ENCODE assay signal across 10 cellular contexts in the genomic region with DNA sequence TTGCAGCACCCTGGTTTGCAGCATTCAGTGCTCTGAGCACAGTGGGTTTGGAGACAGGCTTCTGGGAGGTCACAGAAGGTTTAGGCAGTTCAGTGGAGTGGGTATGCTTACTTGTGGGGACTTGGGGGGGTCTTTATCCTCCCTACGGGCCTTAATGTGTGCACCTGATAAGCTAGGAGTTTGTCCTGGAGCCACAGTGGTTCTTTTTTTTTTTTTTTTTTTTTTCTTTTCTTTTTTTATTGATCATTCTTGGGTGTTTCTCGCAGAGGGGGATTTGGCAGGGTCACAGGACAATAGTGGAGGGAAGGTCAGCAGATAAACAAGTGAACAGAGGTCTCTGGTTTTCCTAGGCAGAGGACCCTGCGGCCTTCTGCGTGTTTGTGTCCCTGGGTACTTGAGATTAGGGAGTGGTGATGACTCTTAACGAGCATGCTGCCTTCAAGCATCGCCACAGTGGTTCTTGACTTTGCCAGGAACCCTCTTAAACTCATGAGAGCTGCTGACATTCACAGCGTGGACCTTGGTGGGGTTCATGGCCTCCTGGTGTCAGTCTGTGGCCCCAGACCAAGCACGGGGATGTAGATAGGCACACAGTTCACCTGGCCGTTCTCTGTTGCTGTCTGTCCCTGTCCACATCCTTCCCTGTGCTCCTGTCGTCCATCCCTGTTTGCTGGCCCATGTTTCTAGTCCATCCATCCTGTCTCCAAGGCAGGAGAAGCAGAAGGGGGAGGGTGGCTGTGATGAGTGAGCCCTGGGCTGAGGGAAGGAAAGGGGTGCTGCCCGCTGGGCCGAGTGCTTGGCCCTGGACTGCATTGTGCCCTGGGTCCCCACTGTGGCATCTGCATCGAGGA. TPM values are rescaled to one million over a fixed set of nuclear protein-coding genes. Genes with fewer than 3 reads are reported as not detected.
A peak's percentile ranks its signal among the peaks of the same experiment; 100 is the strongest.
DNase-seq lines count a peak whose midpoint lies in the region; ATAC-seq and TF ChIP-seq lines count a peak whose summit lies in the region.
"Had no signal": no experiment of that assay in that cellular context is flagged by ENCODE, and none has a peak within 500 bp of the region (broad histone marks: within the 10 kb centered on the region; RNA-seq: fewer than 3 reads in every experiment).

No MANE protein-coding gene starts in this region.

- no peak for DNase-seq in activated CD4-positive, alpha-beta T cell treated with anti-CD3 and anti-CD28 coated beads, Interleukin-2, amount 10 ng/mL, durations not matched to agents 7 days and 5 days
- no peak for DNase-seq in activated CD4-positive, alpha-beta T cell treated with anti-CD3 and anti-CD28 coated beads for 1 hour
- DNase-seq in right lobe of liver, result peak in 1 of 3 donors; percentile 52
- no peak for DNase-seq in NCI-H2107 treated with DMSO at 0.1 percent for 48 hours (lab: John Stamatoyannopoulos, UW; ENCODE audit: unreplicated experiment)
- no peak for DNase-seq in A172 (ENCODE audit: low spot score)
- DNase-seq: foreskin keratinocyte, SJCRH30 had no signal

- ATAC-seq in right lobe of liver, result no peak
- no peak for ATAC-seq in GM18505 (IDR thresholded peaks at IDR 0.05; ENCODE audit: unreplicated experiment)
- ATAC-seq: foreskin keratinocyte had no signal

- peak overlapping the region; percentile 88 for H3K27ac Mint-ChIP-seq in activated CD4-positive, alpha-beta T cell treated with anti-CD3 and anti-CD28 coated beads, Interleukin-2, amount 10 ng/mL, durations not matched to agents 7 days and 5 days

- TF ChIP-seq POLR2A in right lobe of liver (IDR thresholded peaks at IDR 0.05) (no peak), GM18505 (IDR thresholded peaks at IDR 0.05; ENCODE audit: borderline replicate concordance, extremely low read depth, insufficient read depth, insufficient read length) (no peak)

- H3K4me3 Mint-ChIP-seq in activated CD4-positive, alpha-beta T cell treated with anti-CD3 and anti-CD28 coated beads, Interleukin-2, amount 10 ng/mL, durations not matched to agents 7 days and 5 days, result peak overlapping the region; percentile 95

- H3K4me1 ChIP-seq in right lobe of liver (peaks cover 0 to 62% (median 26%) of the 10 kb centered on the region in 4 donors), thymus (ENCODE audit: control insufficient read depth, insufficient read depth, low read length) (peaks cover 45% of the 10 kb centered on the region)
- H3K4me1 ChIP-seq: SJCRH30 had no signal

- H3K27me3 ChIP-seq in right lobe of liver, result no peaks in the 10 kb centered on the region
- no peaks in the 10 kb centered on the region for H3K27me3 ChIP-seq in thymus (ENCODE audit: control insufficient read depth, insufficient read depth)
- H3K27me3 ChIP-seq: foreskin keratinocyte, SJCRH30 had no signal

- TF ChIP-seq CTCF in right lobe of liver (IDR thresholded peaks at IDR 0.05), result no peak

- CTCF ChIA-PET in activated CD4-positive, alpha-beta T cell treated with anti-CD3 and anti-CD28 coated beads, Interleukin-2, amount 10 ng/mL, durations not matched to agents 7 days and 5 days (lab: Charles Lee), result interaction anchor here (0.5 to 0.9 kb wide), 2 partner anchors 49 to 83 kb away, joined by 3 read pairs; no protein-coding TSS in a partner anchor

- peaks cover 82% of the 10 kb centered on the region for H3K4me1 Mint-ChIP-seq in activated CD4-positive, alpha-beta T cell treated with anti-CD3 and anti-CD28 coated beads, Interleukin-2, amount 10 ng/mL, durations not matched to agents 7 days and 5 days

- no peaks in the 10 kb centered on the region for H3K9me3 Mint-ChIP-seq in activated CD4-positive, alpha-beta T cell treated with anti-CD3 and anti-CD28 coated beads, Interleukin-2, amount 10 ng/mL, durations not matched to agents 7 days and 5 days

- H3K27me3 Mint-ChIP-seq in activated CD4-positive, alpha-beta T cell treated with anti-CD3 and anti-CD28 coated beads, Interleukin-2, amount 10 ng/mL, durations not matched to agents 7 days and 5 days, result no peaks in the 10 kb centered on the region

- POLR2A ChIA-PET in activated CD4-positive, alpha-beta T cell treated with anti-CD3 and anti-CD28 coated beads, Interleukin-2, amount 10 ng/mL, durations not matched to agents 7 days and 5 days (lab: Charles Lee), result no interaction called here

- peaks cover 61% of the 10 kb centered on the region for H3K36me3 Mint-ChIP-seq in activated CD4-positive, alpha-beta T cell treated with anti-CD3 and anti-CD28 coated beads, Interleukin-2, amount 10 ng/mL, durations not matched to agents 7 days and 5 days (ENCODE audit: low read depth)

- 47% methylated on average over 3 of the region's 13 CpGs for WGBS in right lobe of liver (ENCODE audit: insufficient coverage, low coverage, low lambda C conversion rate, missing lambda C conversion rate)
- WGBS in thymus, result 89% methylated on average over 13 of the region's 13 CpGs

- no peak overlapping the region for H3K4me3 ChIP-seq in right lobe of liver
- no peak overlapping the region for H3K4me3 ChIP-seq in thymus (ENCODE audit: low read length)
- H3K4me3 ChIP-seq: SJCRH30 had no signal

- peak overlapping the region; percentile 90 for H3K27ac ChIP-seq in angular gyrus (ENCODE audit: low read depth, low read length)
- peak overlapping the region in 2 of 3 donors; percentile 35 to 71 for H3K27ac ChIP-seq in right lobe of liver
- peak overlapping the region; percentile 22 for H3K27ac ChIP-seq in thymus (ENCODE audit: low read depth)
- H3K27ac ChIP-seq: foreskin keratinocyte, SJCRH30 had no signal

- no peaks in the 10 kb centered on the region for H3K9me3 ChIP-seq in right lobe of liver
- H3K9me3 ChIP-seq in thymus (ENCODE audit: control insufficient read depth), result no peaks in the 10 kb centered on the region
- H3K9me3 ChIP-seq: SJCRH30 had no signal

- peaks cover 0 to 7% (median 0%) of the 10 kb centered on the region in 4 donors for H3K36me3 ChIP-seq in right lobe of liver
- H3K36me3 ChIP-seq in thymus (ENCODE audit: control insufficient read depth, insufficient read depth), result peaks cover 30% of the 10 kb centered on the region

- intact Hi-C loops in right lobe of liver (cut with DNase I), result loop anchor here in 1 of 2 donors (10.0 kb wide), 1 partner anchor 137 kb away; no protein-coding TSS in a partner anchor

RNA-seq across cellular contexts. Expression of gene EGLN2, which starts 2.7 kb away (rescaled TPM):
- 100 to 1,000 TPM; 124 to 126 TPM for total RNA-seq in activated CD4-positive, alpha-beta T cell treated with anti-CD3 and anti-CD28 coated beads, Interleukin-2, amount 10 ng/mL, durations not matched to agents 7 days and 5 days
- 10 to 100 TPM; 34.5 to 47.0 (median 37.4) TPM for total RNA-seq in right lobe of liver
- polyA plus RNA-seq in thymus, result 90.3 TPM
- total RNA-seq in A172 (2014; rRNA removed; shearing (Covaris generic)), result 80.0 and 123 TPM in 2 replicates

RNA-seq across cellular contexts. Expression of gene RAB4B, which starts 23.6 kb away (rescaled TPM):
- 10 to 100 TPM; 52.8 to 54.7 TPM for total RNA-seq in activated CD4-positive, alpha-beta T cell treated with anti-CD3 and anti-CD28 coated beads, Interleukin-2, amount 10 ng/mL, durations not matched to agents 7 days and 5 days
- total RNA-seq in right lobe of liver, result 10 to 100 TPM in 3 of 6 experiments, 1 to 10 TPM in 3; 6.4 to 17.2 (median 10.2) TPM
- polyA plus RNA-seq in thymus, result 86.7 TPM
- total RNA-seq in A172 (2014; rRNA removed; shearing (Covaris generic)), result 10.3 and 19.9 TPM in 2 replicates

RNA-seq across cellular contexts. Expression of gene MIA, which starts 26.4 kb away (rescaled TPM):
- under 1 TPM in 1 of 2 experiments, not detected in 1; 0.89 TPM for total RNA-seq in activated CD4-positive, alpha-beta T cell treated with anti-CD3 and anti-CD28 coated beads, Interleukin-2, amount 10 ng/mL, durations not matched to agents 7 days and 5 days
- 1 to 10 TPM in 2 of 6 experiments, under 1 TPM in 1, not detected in 3; 0.86 to 1.9 (median 1.1) TPM for total RNA-seq in right lobe of liver
- polyA plus RNA-seq in thymus, result 38.7 TPM
- not detected in 2 replicates for total RNA-seq in A172 (2014; rRNA removed; shearing (Covaris generic))
- total RNA-seq: SJCRH30 had no signal

RNA-seq across cellular contexts. Expression of gene CYP2A6, which starts 48.6 kb away (rescaled TPM):
- total RNA-seq in activated CD4-positive, alpha-beta T cell treated with anti-CD3 and anti-CD28 coated beads, Interleukin-2, amount 10 ng/mL, durations not matched to agents 7 days and 5 days, result not detected
- 1,000 to 10,000 TPM in 3 of 6 experiments, 100 to 1,000 TPM in 1, 10 to 100 TPM in 2; 73.6 to 3,618 (median 1,239) TPM for total RNA-seq in right lobe of liver
- 0.16 TPM for polyA plus RNA-seq in thymus
- not detected in 2 replicates for total RNA-seq in A172 (2014; rRNA removed; shearing (Covaris generic))
- total RNA-seq: foreskin keratinocyte, SJCRH30 had no signal
- polyA plus RNA-seq: foreskin keratinocyte had no signal

RNA-seq across cellular contexts. Expression of gene SNRPA, which starts 50.7 kb away (rescaled TPM):
- total RNA-seq in activated CD4-positive, alpha-beta T cell treated with anti-CD3 and anti-CD28 coated beads, Interleukin-2, amount 10 ng/mL, durations not matched to agents 7 days and 5 days, result 100 to 1,000 TPM; 149 to 182 TPM
- 10 to 100 TPM; 21.4 to 33.1 (median 24.7) TPM for total RNA-seq in right lobe of liver
- polyA plus RNA-seq in thymus, result 58.4 TPM
- total RNA-seq in A172 (2014; rRNA removed; shearing (Covaris generic)), result 64.7 and 87.9 TPM in 2 replicates

Comparison
In these comparisons a context has a peak if more than half of its experiments do, and no peak if none do; other contexts are left out.
1. H3K27ac ChIP-seq: peak in every context shown above with its lines; median percentile 90 in angular gyrus; 53 in right lobe of liver; 22 in thymus.